Comparison of ENCODE assay signal across 8 cellular contexts in genomic region chr3:185935465-185936263, GRCh38. TPM values are rescaled to one million over a fixed set of nuclear protein-coding genes. Genes with fewer than 3 reads are reported as not detected.
DNase-seq lines count a peak whose midpoint lies in the region; ATAC-seq and TF ChIP-seq lines count a peak whose summit lies in the region.

No MANE protein-coding gene starts in this region.

- no peak for ATAC-seq in memory B cell (ENCODE audit: low read depth)
- ATAC-seq in HG03571 (IDR thresholded peaks at IDR 0.05; ENCODE audit: unreplicated experiment) = no peak
- ATAC-seq in GM19035 (IDR thresholded peaks at IDR 0.05; ENCODE audit: unreplicated experiment) = no peak

- no peak for TF ChIP-seq CTCF in A673 (conservative IDR thresholded peaks at IDR 0.05; ENCODE audit: low read depth, low read length)
- TF ChIP-seq CTCF in HEK293 (tag by site-specific recombination; IDR thresholded peaks at IDR 0.05) = no peak
- TF ChIP-seq CTCF in astrocyte of the spinal cord (IDR thresholded peaks at IDR 0.05; ENCODE audit: low read depth, low read length) = no peak

- peak overlapping the region; percentile 100 for H3K27ac ChIP-seq in A673 (ENCODE audit: low read depth, low read length, poor library complexity, severe bottlenecking)
- H3K27ac ChIP-seq in HEK293 (ENCODE audit: extremely low read depth, low read depth, low read length) = no peak overlapping the region

- POLR2A ChIA-PET in A673 (lab: Charles Lee; ENCODE audit: low non-redundant PET) = no interaction called here
- POLR2A ChIA-PET in HEK293 (lab: Yijun Ruan, JAX) = interaction anchor here (1.4 to 3.0 kb wide), 2 partner anchors 8 to 113 kb away, joined by 6 to 26 read pairs; no protein-coding TSS in a partner anchor

- H3K4me3 ChIP-seq in A673 (ENCODE audit: low read depth, low read length, poor library complexity, severe bottlenecking) (peak overlapping the region; percentile 96), HEK293 (ENCODE audit: low read depth, low read length) (peak overlapping the region; percentile 98), astrocyte of the spinal cord (ENCODE audit: low read depth, low read length) (peak overlapping the region; percentile 100)

- no peaks in the 10 kb centered on the region for H3K9me3 ChIP-seq in A673 (ENCODE audit: low read depth, low read length, poor library complexity, severe bottlenecking)
- no peaks in the 10 kb centered on the region for H3K9me3 ChIP-seq in HEK293 (ENCODE audit: control insufficient read depth, insufficient read depth, low read depth, low read length)

- H3K4me3 Mint-ChIP-seq in memory B cell = peak overlapping the region; percentile 97

- DNase-seq in A673 (ENCODE audit: low spot score) (peak; percentile 49), astrocyte of the spinal cord (ENCODE audit: low read depth, low spot score) (no peak), memory B cell (ENCODE audit: low spot score in 2 of 2) (no peak), NCI-H1694 (lab: John Stamatoyannopoulos, UW) (no peak), HuH-7 (ENCODE audit: low spot score) (no peak)

- intact Hi-C loops in A673 (cut with micrococcal nuclease; ENCODE audit: unreplicated experiment) = no loop called here

- in situ Hi-C loops in astrocyte of the spinal cord (cut with HindIII; ENCODE audit: low sequenced_read_pairs) = no loop called here

- H3K27me3 Mint-ChIP-seq in memory B cell = no peaks in the 10 kb centered on the region

- CTCF ChIA-PET in A673 (lab: Charles Lee) = no interaction called here
- CTCF ChIA-PET in HEK293 (lab: Yijun Ruan, JAX) = interaction anchor here (0.6 to 2.0 kb wide), 4 partner anchors 9 to 652 kb away, joined by 3 to 4 read pairs (median 4); no protein-coding TSS in a partner anchor

- no TSS peak for BruUV-seq in A673 (replicated peaks; lab: Mats Ljungman, UMichigan)

- peaks cover 7% of the 10 kb centered on the region for H3K36me3 Mint-ChIP-seq in memory B cell

- peak overlapping the region; percentile 98 for H3K27ac Mint-ChIP-seq in memory B cell

- H3K4me1 ChIP-seq in A673 (ENCODE audit: insufficient read depth, low read length, poor library complexity, severe bottlenecking) (peaks cover 32% of the 10 kb centered on the region), HEK293 (ENCODE audit: control insufficient read depth, insufficient read depth, low read length) (peaks cover 16% of the 10 kb centered on the region; the same call in 1 of the 2 replicates)

- H3K36me3 ChIP-seq in A673 (ENCODE audit: insufficient read depth, low read length, poor library complexity, severe bottlenecking) (peaks cover 22% of the 10 kb centered on the region), HEK293 (ENCODE audit: control insufficient read depth in 2 of 2, insufficient read depth in 1 of 2, low read length in 2 of 2) (peaks cover 0 to 50% of the 10 kb centered on the region in 2 experiments; a peak in 1 of 3 replicates)

- no peaks in the 10 kb centered on the region for H3K27me3 ChIP-seq in A673 (replicated peaks; ENCODE audit: insufficient read depth, low read depth, low read length, poor library complexity)

- peaks cover 35% of the 10 kb centered on the region for H3K4me1 Mint-ChIP-seq in memory B cell

- no peaks in the 10 kb centered on the region for H3K9me3 Mint-ChIP-seq in memory B cell

TF ChIP-seq in HEK293, 187 proteins besides CTCF, POLR2A, EP300 and RAD21:
- TF ChIP-seq IKZF3 (tag by site-specific recombination; IDR thresholded peaks at IDR 0.05) = peak; percentile 57; the same call in 1 of the 2 replicates
- peak; percentile 34; the same call in 1 of the 2 replicates for TF ChIP-seq KLF9 (tag by site-specific recombination; IDR thresholded peaks at IDR 0.05; ENCODE audit: low read depth)
- TF ChIP-seq ZFP3 (tag by site-specific recombination; IDR thresholded peaks at IDR 0.05; ENCODE audit: low read depth) = peak; percentile 41; the same call in 1 of the 2 replicates
- TF ChIP-seq PRDM6 (tag by site-specific recombination; IDR thresholded peaks at IDR 0.05) = peak; percentile 71
- 0 out of 2 replicates have a peak, but pooled peaks have one; percentile 11 for TF ChIP-seq SP2 (tag by site-specific recombination; IDR thresholded peaks at IDR 0.05)
- TF ChIP-seq PRDM1 (tag by site-specific recombination; IDR thresholded peaks at IDR 0.05) = peak; percentile 83
- TF ChIP-seq ZNF660 (tag by site-specific recombination; IDR thresholded peaks at IDR 0.05) = no peak
- no peak for TF ChIP-seq ZNF513 (tag by site-specific recombination; IDR thresholded peaks at IDR 0.05)
- no peak for TF ChIP-seq ZNF449 (tag by site-specific recombination; IDR thresholded peaks at IDR 0.05)
- no peak for TF ChIP-seq ZNF670 (tag by site-specific recombination; IDR thresholded peaks at IDR 0.05; ENCODE audit: low read depth)
- no peak for TF ChIP-seq ZNF302 (tag by site-specific recombination; IDR thresholded peaks at IDR 0.05; ENCODE audit: low read depth)
- TF ChIP-seq KLF1 (tag by site-specific recombination; IDR thresholded peaks at IDR 0.05) = peak; percentile 48

RNA-seq across cellular contexts. Expression of gene TRA2B, which starts 2.1 kb away (rescaled TPM):
- total RNA-seq in A673 (2021) = 328 and 339 TPM in 2 replicates
